Comparison of ENCODE assay signal across 17 cellular contexts in the genomic region with DNA sequence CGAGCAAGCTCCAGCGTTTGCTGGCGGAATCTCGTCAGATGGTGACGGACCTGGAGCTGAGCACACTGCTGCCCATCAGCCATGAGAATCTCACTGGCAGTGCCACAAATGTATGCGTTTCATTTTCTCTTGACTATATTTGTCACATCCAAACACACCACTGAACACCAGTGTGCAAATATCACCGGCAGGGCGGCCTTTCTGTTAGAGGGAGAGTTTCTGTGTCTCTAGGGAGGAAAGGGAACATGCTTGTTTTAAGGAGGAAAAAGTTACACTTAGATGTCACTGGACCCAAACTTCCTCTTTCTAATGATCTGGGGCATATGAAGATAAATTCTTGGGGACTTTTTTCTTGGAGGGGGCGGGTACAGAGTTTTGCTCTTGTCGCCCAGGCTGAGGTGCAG. TPM values are rescaled to one million over a fixed set of nuclear protein-coding genes. Genes with fewer than 3 reads are reported as not detected.
DNase-seq lines count a peak whose midpoint lies in the region; ATAC-seq and TF ChIP-seq lines count a peak whose summit lies in the region.
"Had no signal": no experiment of that assay in that cellular context is flagged by ENCODE, and none has a peak within 500 bp of the region (broad histone marks: within the 10 kb centered on the region; RNA-seq: fewer than 3 reads in every experiment).

No MANE protein-coding gene starts in this region.

- POLR2A ChIA-PET in naive thymus-derived CD4-positive, alpha-beta T cell (lab: Charles Lee), result no interaction called here
- POLR2A ChIA-PET in activated CD4-positive, alpha-beta T cell treated with anti-CD3 and anti-CD28 coated beads for 36 hours (lab: Charles Lee), result no interaction called here

- 64 to 73% methylated on average over 10 of the region's 10 CpGs for WGBS in upper lobe of left lung, 2 donors

- no peak for TF ChIP-seq POLR2A in upper lobe of left lung (IDR thresholded peaks at IDR 0.05)

- no peaks in the 10 kb centered on the region for H3K4me1 Mint-ChIP-seq in naive thymus-derived CD4-positive, alpha-beta T cell
- H3K4me1 Mint-ChIP-seq in activated CD4-positive, alpha-beta T cell treated with anti-CD3 and anti-CD28 coated beads for 36 hours, result no peaks in the 10 kb centered on the region
- H3K4me1 Mint-ChIP-seq: nephron had no signal

- H3K27ac ChIP-seq in naive thymus-derived CD4-positive, alpha-beta T cell (ENCODE audit: low read depth, low read length), result no peak overlapping the region
- H3K27ac ChIP-seq in upper lobe of left lung, result no peak overlapping the region
- H3K27ac ChIP-seq: hepatocyte, sigmoid colon had no signal

- no peak overlapping the region for H3K4me3 ChIP-seq in naive thymus-derived CD4-positive, alpha-beta T cell (ENCODE audit: low read length)
- no peak overlapping the region for H3K4me3 ChIP-seq in upper lobe of left lung
- H3K4me3 ChIP-seq: hepatocyte, sigmoid colon had no signal

- H3K4me3 Mint-ChIP-seq in naive thymus-derived CD4-positive, alpha-beta T cell, result no peak overlapping the region
- no peak overlapping the region for H3K4me3 Mint-ChIP-seq in activated CD4-positive, alpha-beta T cell treated with anti-CD3 and anti-CD28 coated beads for 36 hours
- H3K4me3 Mint-ChIP-seq: activated T-cell treated with anti-CD3 and anti-CD28 coated beads, Interleukin-2, amount 50 U/mL, for 24 hours; CD4-positive, CD25-positive, alpha-beta regulatory T cell; nephron had no signal

- TF ChIP-seq CTCF in upper lobe of left lung (IDR thresholded peaks at IDR 0.05), result no peak

- H3K9me3 Mint-ChIP-seq in naive thymus-derived CD4-positive, alpha-beta T cell, result no peaks in the 10 kb centered on the region
- no peaks in the 10 kb centered on the region for H3K9me3 Mint-ChIP-seq in activated CD4-positive, alpha-beta T cell treated with anti-CD3 and anti-CD28 coated beads for 36 hours (ENCODE audit: low read depth)
- H3K9me3 Mint-ChIP-seq: activated T-cell treated with anti-CD3 and anti-CD28 coated beads, Interleukin-2, amount 50 U/mL, for 24 hours; CD4-positive, CD25-positive, alpha-beta regulatory T cell; nephron had no signal

- H3K4me1 ChIP-seq in naive thymus-derived CD4-positive, alpha-beta T cell (ENCODE audit: control insufficient read depth in 2 of 2, insufficient read depth in 2 of 2, low read length in 2 of 2), result no peaks in the 10 kb centered on the region
- no peaks in the 10 kb centered on the region for H3K4me1 ChIP-seq in upper lobe of left lung
- H3K4me1 ChIP-seq: sigmoid colon had no signal

- intact Hi-C loops in naive thymus-derived CD4-positive, alpha-beta T cell (cut with micrococcal nuclease), result no loop called here
- intact Hi-C loops in activated CD4-positive, alpha-beta T cell treated with anti-CD3 and anti-CD28 coated beads for 36 hours (cut with DNase I, micrococcal nuclease), result no loop called here

- ATAC-seq in GM18498 (IDR thresholded peaks at IDR 0.05; ENCODE audit: unreplicated experiment) (peak; percentile 55), GM21723 (IDR thresholded peaks at IDR 0.05; ENCODE audit: unreplicated experiment) (peak; percentile 46), upper lobe of left lung (ENCODE audit: low FRiP score in 2 of 2) (no peak)
- ATAC-seq in naive thymus-derived CD4-positive, alpha-beta T cell, result peak; percentile 45
- no peak for ATAC-seq in activated CD4-positive, alpha-beta T cell treated with anti-CD3 and anti-CD28 coated beads for 36 hours
- ATAC-seq: left cardiac atrium had no signal

- peaks cover 0 to 4% (median 0%) of the 10 kb centered on the region in 5 donors for H3K36me3 Mint-ChIP-seq in naive thymus-derived CD4-positive, alpha-beta T cell
- H3K36me3 Mint-ChIP-seq in activated CD4-positive, alpha-beta T cell treated with anti-CD3 and anti-CD28 coated beads for 36 hours (ENCODE audit: low read depth), result no peaks in the 10 kb centered on the region

- H3K36me3 ChIP-seq in naive thymus-derived CD4-positive, alpha-beta T cell (ENCODE audit: control insufficient read depth in 2 of 3, insufficient read depth in 3 of 3, low read length in 3 of 3), result no peaks in the 10 kb centered on the region
- no peaks in the 10 kb centered on the region for H3K36me3 ChIP-seq in upper lobe of left lung
- H3K36me3 ChIP-seq: sigmoid colon had no signal

- TF ChIP-seq EP300 in upper lobe of left lung (IDR thresholded peaks at IDR 0.05), result no peak

- CTCF ChIA-PET in naive thymus-derived CD4-positive, alpha-beta T cell (lab: Charles Lee), result interaction anchor here (1.6 kb wide), 1 partner anchor 19 kb away, joined by 7 read pairs; no protein-coding TSS in a partner anchor
- CTCF ChIA-PET in activated CD4-positive, alpha-beta T cell treated with anti-CD3 and anti-CD28 coated beads for 36 hours (lab: Charles Lee), result interaction anchor here (0.6 kb wide), 1 partner anchor 767 kb away, joined by 3 read pairs; no protein-coding TSS in a partner anchor

- H3K27me3 ChIP-seq in naive thymus-derived CD4-positive, alpha-beta T cell (ENCODE audit: control insufficient read depth in 2 of 2, insufficient read depth in 2 of 2, low read length in 2 of 2), result no peaks in the 10 kb centered on the region
- H3K27me3 ChIP-seq in upper lobe of left lung, result no peaks in the 10 kb centered on the region
- H3K27me3 ChIP-seq: hepatocyte, sigmoid colon had no signal

- peak overlapping the region in 1 of 9 donors; percentile 72 for H3K27ac Mint-ChIP-seq in naive thymus-derived CD4-positive, alpha-beta T cell
- no peak overlapping the region for H3K27ac Mint-ChIP-seq in activated CD4-positive, alpha-beta T cell treated with anti-CD3 and anti-CD28 coated beads for 36 hours
- H3K27ac Mint-ChIP-seq: activated T-cell treated with anti-CD3 and anti-CD28 coated beads, Interleukin-2, amount 50 U/mL, for 24 hours; CD4-positive, CD25-positive, alpha-beta regulatory T cell; nephron had no signal

- DNase-seq in NOMO-1 treated with DMSO at 0.1 percent for 48 hours (lab: John Stamatoyannopoulos, UW; ENCODE audit: unreplicated experiment), result peak; percentile 38
- no peak for DNase-seq in naive thymus-derived CD4-positive, alpha-beta T cell
- DNase-seq in upper lobe of left lung, result no peak
- DNase-seq in dermis blood vessel endothelial cell, result no peak
- no peak for DNase-seq in activated CD4-positive, alpha-beta T cell treated with anti-CD3 and anti-CD28 coated beads for 36 hours
- no peak for DNase-seq in NCI-H2171 (lab: John Stamatoyannopoulos, UW)
- DNase-seq: activated T-cell treated with anti-CD3 and anti-CD28 coated beads, Interleukin-2, amount 50 U/mL, for 24 hours; amygdala; CD4-positive, CD25-positive, alpha-beta regulatory T cell; erythroblast; left cardiac atrium; sigmoid colon; SW 1271 had no signal

- H3K27me3 Mint-ChIP-seq in naive thymus-derived CD4-positive, alpha-beta T cell, result peaks cover 0 to 2% (median 0%) of the 10 kb centered on the region in 5 donors
- no peaks in the 10 kb centered on the region for H3K27me3 Mint-ChIP-seq in activated CD4-positive, alpha-beta T cell treated with anti-CD3 and anti-CD28 coated beads for 36 hours
- H3K27me3 Mint-ChIP-seq: activated T-cell treated with anti-CD3 and anti-CD28 coated beads, Interleukin-2, amount 50 U/mL, for 24 hours; CD4-positive, CD25-positive, alpha-beta regulatory T cell had no signal

- H3K9me3 ChIP-seq in naive thymus-derived CD4-positive, alpha-beta T cell (ENCODE audit: control insufficient read depth in 2 of 3, low read length in 3 of 3), result no peaks in the 10 kb centered on the region
- no peaks in the 10 kb centered on the region for H3K9me3 ChIP-seq in upper lobe of left lung
- H3K9me3 ChIP-seq: sigmoid colon had no signal

RNA-seq across cellular contexts. Expression of a gene that starts 21.9 kb away (rescaled TPM):
- 100 to 1,000 TPM in 3 of 5 experiments, 10 to 100 TPM in 2; 25.8 to 162 (median 111) TPM for total RNA-seq in naive thymus-derived CD4-positive, alpha-beta T cell
- polyA plus RNA-seq in naive thymus-derived CD4-positive, alpha-beta T cell, result 10 to 100 TPM in 1 of 2 donors, 1 to 10 TPM in 1; 7.0 to 25.3 TPM
- total RNA-seq in upper lobe of left lung, result 100 to 1,000 TPM in 1 of 6 donors, 10 to 100 TPM in 5; 34.2 to 137 (median 46.9) TPM
- 132 and 200 TPM in 2 replicates for total RNA-seq in dermis blood vessel endothelial cell
- 10 to 100 TPM; 17.1 to 20.9 TPM for total RNA-seq in activated CD4-positive, alpha-beta T cell treated with anti-CD3 and anti-CD28 coated beads for 36 hours

RNA-seq across cellular contexts. Expression of a gene that starts 38.9 kb away (rescaled TPM):
- 1 to 10 TPM in 2 of 5 experiments, under 1 TPM in 3; 0.27 to 2.2 (median 0.93) TPM for total RNA-seq in naive thymus-derived CD4-positive, alpha-beta T cell
- under 1 TPM in 1 of 2 donors, not detected in 1; 0.61 TPM for polyA plus RNA-seq in naive thymus-derived CD4-positive, alpha-beta T cell
- total RNA-seq in upper lobe of left lung (1 to 10 TPM in 1 of 6 donors, under 1 TPM in 3, not detected in 2; 0.30 to 1.0 (median 0.64) TPM), dermis blood vessel endothelial cell (0.23 and 0.51 TPM in 2 replicates)
- total RNA-seq in activated CD4-positive, alpha-beta T cell treated with anti-CD3 and anti-CD28 coated beads for 36 hours, result 1 to 10 TPM in 1 of 2 experiments, under 1 TPM in 1; 0.63 to 1.3 TPM

Comparison
In these comparisons a context has a peak if more than half of its experiments do, and no peak if none do; other contexts are left out.
1. ATAC-seq: peak in GM18498 (single experiment), GM21723 (single experiment) and naive thymus-derived CD4-positive, alpha-beta T cell (single experiment); none in upper lobe of left lung (0 of 2) and activated CD4-positive, alpha-beta T cell treated with anti-CD3 and anti-CD28 coated beads for 36 hours (single experiment).